4 cellular contexts compared by ENCODE assay signal in genomic region chr12:102251005-102251404, GRCh38. TPM values are rescaled to one million over a fixed set of nuclear protein-coding genes. Genes with fewer than 3 reads are reported as not detected.
"Had no signal": no experiment of that assay in that cellular context is flagged by ENCODE, and none has a peak within 500 bp of the region (broad histone marks: within the 10 kb centered on the region; RNA-seq: fewer than 3 reads in every experiment).

No MANE protein-coding gene starts in this region.

RNA-seq across cellular contexts. Expression of gene PMCH, which starts 53.4 kb away (rescaled TPM):
- total RNA-seq: LHCN-M2, M059J, MCF 10A, NCI-H460 had no signal
